In the genomic region with DNA sequence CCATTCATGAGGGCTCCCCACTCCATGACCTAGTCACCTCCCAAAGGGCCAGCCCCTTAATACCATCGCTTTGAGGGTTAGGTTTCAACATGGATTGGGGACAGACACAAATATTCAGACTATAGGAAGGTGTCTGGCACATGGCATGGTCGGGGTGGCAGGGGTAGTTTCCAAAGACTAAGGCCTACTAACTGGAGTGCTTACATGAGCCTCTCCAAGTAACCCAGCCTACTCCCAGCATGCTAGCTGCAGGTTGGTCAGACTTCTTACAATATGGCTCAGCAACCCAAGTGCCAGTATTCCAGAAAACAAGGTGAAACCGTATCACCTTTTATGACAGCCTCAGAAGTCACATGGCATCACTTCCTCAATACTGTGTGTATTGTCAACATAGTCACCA, we compare ENCODE assay signal across 33 cellular contexts.
"Had no signal": no experiment of that assay in that cellular context is flagged by ENCODE, and none has a peak within 500 bp of the region (broad histone marks: within the 10 kb centered on the region; RNA-seq: fewer than 3 reads in every experiment).

No MANE protein-coding gene starts in this region.

- H3K27ac ChIP-seq: ascending aorta, breast epithelium, cardiac muscle cell, dorsolateral prefrontal cortex, foreskin keratinocyte, gastrocnemius medialis, heart left ventricle had no signal

- ATAC-seq: activated CD4-positive, alpha-beta T cell treated with anti-CD3 and anti-CD28 coated beads for 36 hours; activated CD8-positive, alpha-beta memory T cell treated with anti-CD3 and anti-CD28 coated beads, Interleukin-2, amount 10 ng/mL, durations not matched to agents 7 days and 5 days; activated CD8-positive, alpha-beta T cell treated with anti-CD3 and anti-CD28 coated beads, Interleukin-2, amount 10 ng/mL, durations not matched to agents 7 days and 5 days; esophagus mucosa; foreskin keratinocyte; gastrocnemius medialis; heart left ventricle had no signal

- H3K4me3 ChIP-seq: ascending aorta, breast epithelium, cardiac muscle cell, colonic mucosa, dorsolateral prefrontal cortex, gastrocnemius medialis, heart left ventricle had no signal

- H3K9me3 ChIP-seq: ascending aorta, breast epithelium, colonic mucosa, gastrocnemius medialis, heart left ventricle had no signal

- H3K9me3 Mint-ChIP-seq: activated CD4-positive, alpha-beta memory T cell treated with anti-CD3 and anti-CD28 coated beads for 36 hours; activated naive CD4-positive, alpha-beta T cell treated with anti-CD3 and anti-CD28 coated beads for 36 hours; activated naive CD4-positive, alpha-beta T cell treated with anti-CD3 and anti-CD28 coated beads, Interleukin-2, amount 50 U/mL, for 24 hours; activated naive CD8-positive, alpha-beta T cell treated with anti-CD3 and anti-CD28 coated beads, Interleukin-2, amount 10 ng/mL, durations not matched to agents 7 days and 5 days; activated T-helper 1 cell treated with anti-CD3 and anti-CD28 coated beads, Interleukin-12 subunit alpha, Interleukin-12 subunit beta, Interleukin-2, Interleukin-4 antibody, amounts not matched to agents 30 ng/mL and 10 ng/mL and 1 ng/mL, durations not matched to agents 14 hours and 24 hours and 36 hours; activated T-helper 2 cell treated with anti-CD3 and anti-CD28 coated beads, Interferon-gamma antibody, Interleukin-2, Interleukin-4, amounts not matched to agents 10 μg/mL and 5 μg/mL and 100 μg/mL, durations not matched to agents 14 hours and 24 hours and 36 hours had no signal

- H3K27me3 Mint-ChIP-seq: activated CD4-positive, alpha-beta memory T cell treated with anti-CD3 and anti-CD28 coated beads for 36 hours; activated CD4-positive, alpha-beta T cell treated with anti-CD3 and anti-CD28 coated beads for 36 hours; activated CD8-positive, alpha-beta memory T cell treated with anti-CD3 and anti-CD28 coated beads, Interleukin-2, amount 10 ng/mL, durations not matched to agents 7 days and 5 days; activated naive CD4-positive, alpha-beta T cell treated with anti-CD3 and anti-CD28 coated beads, Interleukin-2, amount 50 U/mL, for 24 hours; activated naive CD8-positive, alpha-beta T cell treated with anti-CD3 and anti-CD28 coated beads, Interleukin-2, amount 10 ng/mL, durations not matched to agents 7 days and 5 days; brain had no signal

- H3K4me3 Mint-ChIP-seq: activated CD4-positive, alpha-beta memory T cell treated with anti-CD3 and anti-CD28 coated beads for 36 hours; activated CD4-positive, alpha-beta T cell treated with anti-CD3 and anti-CD28 coated beads for 36 hours; activated CD4-positive, alpha-beta T cell treated with anti-CD3 and anti-CD28 coated beads, Interleukin-2, amount 10 ng/mL, durations not matched to agents 24 days and 14 days; activated CD8-positive, alpha-beta memory T cell treated with anti-CD3 and anti-CD28 coated beads, Interleukin-2, amount 10 ng/mL, durations not matched to agents 7 days and 5 days; activated CD8-positive, alpha-beta T cell treated with anti-CD3 and anti-CD28 coated beads, Interleukin-2, amount 10 ng/mL, durations not matched to agents 7 days and 5 days; activated naive CD4-positive, alpha-beta T cell treated with anti-CD3 and anti-CD28 coated beads for 36 hours; activated naive CD4-positive, alpha-beta T cell treated with anti-CD3 and anti-CD28 coated beads, Interleukin-2, amount 50 U/mL, for 24 hours; activated naive CD8-positive, alpha-beta T cell treated with anti-CD3 and anti-CD28 coated beads, Interleukin-2, amount 10 ng/mL, durations not matched to agents 7 days and 5 days; activated T-helper 1 cell treated with anti-CD3 and anti-CD28 coated beads, Interleukin-12 subunit alpha, Interleukin-12 subunit beta, Interleukin-2, Interleukin-4 antibody, amounts not matched to agents 30 ng/mL and 10 ng/mL and 1 ng/mL, durations not matched to agents 14 hours and 24 hours and 36 hours; brain; dendritic cell treated with granulocyte-macrophage colony-stimulating factor and Interleukin-4, amounts not matched to agents 40 ng/mL and 50 ng/mL, for 4 days; endodermal cell had no signal

- H3K36me3 ChIP-seq: ascending aorta, breast epithelium, cardiac muscle cell, colonic mucosa, gastrocnemius medialis, heart left ventricle had no signal

- H3K36me3 Mint-ChIP-seq: activated CD4-positive, alpha-beta memory T cell treated with anti-CD3 and anti-CD28 coated beads for 36 hours; activated CD8-positive, alpha-beta memory T cell treated with anti-CD3 and anti-CD28 coated beads, Interleukin-2, amount 10 ng/mL, durations not matched to agents 7 days and 5 days; activated naive CD4-positive, alpha-beta T cell treated with anti-CD3 and anti-CD28 coated beads, Interleukin-2, amount 50 U/mL, for 24 hours; brain had no signal

- H3K27me3 ChIP-seq: ascending aorta, breast epithelium, cardiac muscle cell, colonic mucosa, gastrocnemius medialis had no signal

- H3K27ac Mint-ChIP-seq: activated CD4-positive, alpha-beta memory T cell treated with anti-CD3 and anti-CD28 coated beads for 36 hours; activated CD4-positive, alpha-beta T cell treated with anti-CD3 and anti-CD28 coated beads for 36 hours; activated CD4-positive, alpha-beta T cell treated with anti-CD3 and anti-CD28 coated beads, Interleukin-2, amount 10 ng/mL, durations not matched to agents 24 days and 14 days; activated CD8-positive, alpha-beta memory T cell treated with anti-CD3 and anti-CD28 coated beads, Interleukin-2, amount 10 ng/mL, durations not matched to agents 7 days and 5 days; activated CD8-positive, alpha-beta T cell treated with anti-CD3 and anti-CD28 coated beads, Interleukin-2, amount 10 ng/mL, durations not matched to agents 7 days and 5 days; activated naive CD4-positive, alpha-beta T cell treated with anti-CD3 and anti-CD28 coated beads for 36 hours; activated naive CD4-positive, alpha-beta T cell treated with anti-CD3 and anti-CD28 coated beads, Interleukin-2, amount 50 U/mL, for 24 hours; activated naive CD8-positive, alpha-beta T cell treated with anti-CD3 and anti-CD28 coated beads, Interleukin-2, amount 10 ng/mL, durations not matched to agents 7 days and 5 days; activated T-helper 1 cell treated with anti-CD3 and anti-CD28 coated beads, Interleukin-12 subunit alpha, Interleukin-12 subunit beta, Interleukin-2, Interleukin-4 antibody, amounts not matched to agents 30 ng/mL and 10 ng/mL and 1 ng/mL, durations not matched to agents 14 hours and 24 hours and 36 hours; activated T-helper 2 cell treated with anti-CD3 and anti-CD28 coated beads, Interferon-gamma antibody, Interleukin-2, Interleukin-4, amounts not matched to agents 10 μg/mL and 5 μg/mL and 100 μg/mL, durations not matched to agents 14 hours and 24 hours and 36 hours; brain; dendritic cell treated with granulocyte-macrophage colony-stimulating factor and Interleukin-4, amounts not matched to agents 40 ng/mL and 50 ng/mL, for 4 days; endodermal cell had no signal

- DNase-seq: activated CD4-positive, alpha-beta memory T cell treated with anti-CD3 and anti-CD28 coated beads for 36 hours; activated CD4-positive, alpha-beta T cell treated with anti-CD3 and anti-CD28 coated beads for 36 hours; activated CD4-positive, alpha-beta T cell treated with anti-CD3 and anti-CD28 coated beads, Interleukin-2, amount 10 ng/mL, durations not matched to agents 24 days and 14 days; activated CD4-positive, CD25-positive, alpha-beta regulatory T cell; activated CD4-positive, CD25-positive, alpha-beta regulatory T cell treated with anti-CD3 and anti-CD28 coated beads, Interleukin-2, amount 50 U/mL, for 72 hours; activated CD8-positive, alpha-beta memory T cell treated with anti-CD3 and anti-CD28 coated beads, Interleukin-2, amount 10 ng/mL, durations not matched to agents 7 days and 5 days; activated CD8-positive, alpha-beta memory T cell treated with anti-CD3 and anti-CD28 coated beads, Interleukin-2, amount 50 U/mL, for 4 hours; activated CD8-positive, alpha-beta T cell treated with anti-CD3 and anti-CD28 coated beads, Interleukin-2, amount 10 ng/mL, durations not matched to agents 7 days and 5 days; activated effector memory CD4-positive, alpha-beta T cell treated with anti-CD3 and anti-CD28 coated beads, Interleukin-2, amount 50 U/mL, for 16 hours; activated naive CD4-positive, alpha-beta T cell treated with anti-CD3 and anti-CD28 coated beads for 36 hours; activated naive CD8-positive, alpha-beta T cell treated with anti-CD3 and anti-CD28 coated beads, Interleukin-2, amount 10 ng/mL, durations not matched to agents 7 days and 5 days; activated T-cell treated with anti-CD3 and anti-CD28 coated beads, Interleukin-2, amount 50 U/mL, for 1 hour; activated T-cell treated with anti-CD3 and anti-CD28 coated beads, Interleukin-2, amount 50 U/mL, for 48 hours; central memory CD4-positive, alpha-beta T cell; cerebellar nuclear complex; colonic mucosa; dorsolateral prefrontal cortex; effector memory CD4-positive, alpha-beta T cell; endodermal cell; foreskin keratinocyte; gastrocnemius medialis; glutamatergic neuron; heart left ventricle; T-helper 2 cell had no signal

- H3K4me1 ChIP-seq: ascending aorta, breast epithelium, foreskin keratinocyte, gastrocnemius medialis had no signal
